12 cellular contexts compared by ENCODE assay signal in the genomic region with DNA sequence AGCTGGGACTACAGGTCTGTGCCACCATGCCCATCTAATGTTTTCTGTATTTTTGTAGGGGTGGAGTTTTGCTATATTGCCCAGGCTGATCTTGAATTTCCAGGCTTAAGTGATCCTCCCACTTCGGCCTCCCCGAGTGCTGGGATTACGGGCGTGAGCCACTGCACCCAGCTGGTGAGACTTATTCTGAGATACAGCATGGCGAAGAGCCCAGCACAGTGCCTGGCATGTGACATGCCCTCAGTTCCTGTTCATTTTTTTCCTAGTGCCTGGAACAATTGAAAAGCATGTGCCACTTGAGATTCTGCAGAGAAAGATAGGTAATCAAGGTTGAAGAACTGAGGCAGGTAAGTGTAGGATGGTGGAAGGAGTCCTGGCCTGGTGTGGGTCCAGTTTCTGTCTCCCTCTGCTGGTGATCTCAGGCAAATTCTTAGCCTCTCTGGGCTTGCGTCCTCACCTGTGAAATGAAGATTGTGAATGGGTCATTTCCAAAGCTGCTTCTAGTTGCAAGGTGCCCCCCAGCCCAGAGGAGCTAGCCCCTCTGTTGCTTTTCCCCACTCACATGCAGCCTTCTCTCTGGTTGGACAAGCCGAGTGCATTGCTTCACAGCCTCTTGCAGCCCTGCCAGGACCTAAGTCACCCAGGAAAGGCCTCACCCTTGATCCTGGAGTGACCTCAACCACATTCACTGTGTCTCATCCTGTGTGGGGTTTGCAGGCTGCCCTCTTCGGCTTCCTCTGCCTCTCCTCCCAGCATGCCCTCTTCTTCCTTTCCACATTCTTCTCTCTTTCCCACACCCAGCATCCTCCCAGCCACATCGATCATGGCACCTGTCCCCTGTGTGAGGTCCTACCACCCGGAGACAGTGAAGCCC. TPM values are rescaled to one million over a fixed set of nuclear protein-coding genes. Genes with fewer than 3 reads are reported as not detected.
DNase-seq lines count a peak whose midpoint lies in the region; ATAC-seq and TF ChIP-seq lines count a peak whose summit lies in the region.
"Had no signal": no experiment of that assay in that cellular context is flagged by ENCODE, and none has a peak within 500 bp of the region (broad histone marks: within the 10 kb centered on the region; RNA-seq: fewer than 3 reads in every experiment).

No MANE protein-coding gene starts in this region.

- ATAC-seq in SK-N-SH treated with all-trans-retinoic acid at 6 μM for 48 hours (peak; percentile 22; the same call in 1 of the 3 replicates), Right ventricle myocardium superior (ENCODE audit: poor library complexity) (no peak)

- H2AFZ ChIP-seq in GM23248: no peak overlapping the region

- H3K27me3 ChIP-seq in GM23248 (replicated peaks; ENCODE audit: insufficient read depth): peaks cover 69% of the 10 kb centered on the region

- TF ChIP-seq CTCF in AG10803 (conservative IDR thresholded peaks at IDR 0.05; ENCODE audit: low read length): peak; percentile 24
- peak; percentile 53 for TF ChIP-seq CTCF in GM12874 (IDR thresholded peaks at IDR 0.05; ENCODE audit: insufficient read depth, low read depth, low read length)
- TF ChIP-seq CTCF in fibroblast of villous mesenchyme (IDR thresholded peaks at IDR 0.05; ENCODE audit: insufficient read depth, low read depth, low read length): peak; percentile 40

- H3K9me2 ChIP-seq in GM23248 (ENCODE audit: insufficient read depth): no peaks in the 10 kb centered on the region

- no peak overlapping the region for H3K27ac ChIP-seq in GM23248
- H3K27ac ChIP-seq: esophagus muscularis mucosa had no signal

- peaks cover 8% of the 10 kb centered on the region; the same call in 1 of the 2 replicates for H3K4me1 ChIP-seq in GM23248 (ENCODE audit: insufficient read depth)

- H4K20me1 ChIP-seq in GM23248 (ENCODE audit: insufficient read depth): no peaks in the 10 kb centered on the region

- in situ Hi-C loops in GM23248 (cut with MboI): no loop called here

- H3K79me2 ChIP-seq in GM23248 (ENCODE audit: insufficient read depth): no peaks in the 10 kb centered on the region

- no peaks in the 10 kb centered on the region for H3K9me3 ChIP-seq in GM23248 (ENCODE audit: low read depth)
- H3K9me3 ChIP-seq: esophagus muscularis mucosa had no signal

- no peak overlapping the region for H3K9ac ChIP-seq in GM23248

- no peaks in the 10 kb centered on the region for H3K36me3 ChIP-seq in GM23248 (ENCODE audit: low read depth)
- H3K36me3 ChIP-seq: esophagus muscularis mucosa had no signal

- H3K4me3 ChIP-seq in AG10803 (ENCODE audit: low read length): no peak overlapping the region
- H3K4me3 ChIP-seq in fibroblast of villous mesenchyme (ENCODE audit: low read depth, low read length): no peak overlapping the region
- no peak overlapping the region for H3K4me3 ChIP-seq in GM23248
- H3K4me3 ChIP-seq: esophagus muscularis mucosa had no signal

- 45 to 58% methylated on average over 10 of the region's 10 CpGs for WGBS in GM23248 (ENCODE audit: low coverage in 1 of 2, low lambda C conversion rate in 2 of 2, missing lambda C conversion rate in 2 of 2), 2 experiments

- no peak for DNase-seq in AG10803 (ENCODE audit: low read depth)
- DNase-seq in fibroblast of villous mesenchyme (ENCODE audit: low read depth): no peak
- DNase-seq in central memory CD4-positive, alpha-beta T cell: no peak
- DNase-seq in GM23248: no peak
- no peak for DNase-seq in Right ventricle myocardium superior
- DNase-seq in nucleus accumbens (lab: John Stamatoyannopoulos, UW): no peak
- DNase-seq: activated CD4-positive, alpha-beta T cell treated with anti-CD3 and anti-CD28 coated beads for 1 hour; NCI-H1930; SIG-M5 had no signal

- H3F3A ChIP-seq in GM23248 (ENCODE audit: insufficient read depth): peaks cover 19% of the 10 kb centered on the region

- intact Hi-C loops in Right ventricle myocardium superior (cut with DNase I): no loop called here

- no peak overlapping the region for H3K4me2 ChIP-seq in GM23248 (ENCODE audit: unreplicated experiment)

TF ChIP-seq in SK-N-SH treated with all-trans-retinoic acid at 6 μM for 48 hours, 23 proteins besides CTCF, POLR2A, EP300 and RAD21:
- TF ChIP-seq ESRRG (CRISPR knock-in tag; IDR thresholded peaks at IDR 0.05): no peak
- TF ChIP-seq, protein P1, sequence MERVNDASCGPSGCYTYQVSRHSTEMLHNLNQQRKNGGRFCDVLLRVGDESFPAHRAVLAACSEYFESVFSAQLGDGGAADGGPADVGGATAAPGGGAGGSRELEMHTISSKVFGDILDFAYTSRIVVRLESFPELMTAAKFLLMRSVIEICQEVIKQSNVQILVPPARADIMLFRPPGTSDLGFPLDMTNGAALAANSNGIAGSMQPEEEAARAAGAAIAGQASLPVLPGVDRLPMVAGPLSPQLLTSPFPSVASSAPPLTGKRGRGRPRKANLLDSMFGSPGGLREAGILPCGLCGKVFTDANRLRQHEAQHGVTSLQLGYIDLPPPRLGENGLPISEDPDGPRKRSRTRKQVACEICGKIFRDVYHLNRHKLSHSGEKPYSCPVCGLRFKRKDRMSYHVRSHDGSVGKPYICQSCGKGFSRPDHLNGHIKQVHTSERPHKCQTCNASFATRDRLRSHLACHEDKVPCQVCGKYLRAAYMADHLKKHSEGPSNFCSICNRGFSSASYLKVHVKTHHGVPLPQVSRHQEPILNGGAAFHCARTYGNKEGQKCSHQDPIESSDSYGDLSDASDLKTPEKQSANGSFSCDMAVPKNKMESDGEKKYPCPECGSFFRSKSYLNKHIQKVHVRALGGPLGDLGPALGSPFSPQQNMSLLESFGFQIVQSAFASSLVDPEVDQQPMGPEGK (CRISPR knock-in tag; IDR thresholded peaks at IDR 0.05; ENCODE audit: borderline replicate concordance): no peak
- TF ChIP-seq TCF4 (CRISPR knock-in tag; IDR thresholded peaks at IDR 0.05; ENCODE audit: borderline replicate concordance): no peak

RNA-seq across cellular contexts. Expression of a gene that starts 4.3 kb away (rescaled TPM):
- total RNA-seq in fibroblast of villous mesenchyme: not detected in 2 replicates
- not detected in 2 replicates for total RNA-seq in GM23248 (2014; rRNA removed; shearing (Covaris generic))
- not detected in 2 replicates for polyA plus RNA-seq in GM23248 (2016; fragmentation: Nextera tagmentation; extraction: Ambion mirVana)
- total RNA-seq in Right ventricle myocardium superior: not detected
